23 cellular contexts compared by ENCODE assay signal in genomic region chr11:76706667-76707066, GRCh38. TPM values are rescaled to one million over a fixed set of nuclear protein-coding genes. Genes with fewer than 3 reads are reported as not detected.
DNase-seq lines count a peak whose midpoint lies in the region; ATAC-seq, FAIRE-seq and TF ChIP-seq lines count a peak whose summit lies in the region.
"Had no signal": no experiment of that assay in that cellular context is flagged by ENCODE, and none has a peak within 500 bp of the region (broad histone marks: within the 10 kb centered on the region; RNA-seq: fewer than 3 reads in every experiment).

No MANE protein-coding gene starts in this region.

- no peaks in the 10 kb centered on the region for H3K36me3 Mint-ChIP-seq in activated naive CD8-positive, alpha-beta T cell treated with anti-CD3 and anti-CD28 coated beads, Interleukin-2, amount 50 U/mL, for 24 hours (ENCODE audit: low read depth)
- H3K36me3 Mint-ChIP-seq: CD4-positive, CD25-positive, alpha-beta regulatory T cell had no signal

- TF ChIP-seq CTCF in mammary epithelial cell (conservative IDR thresholded peaks at IDR 0.05 in 1 of 2, IDR thresholded peaks at IDR 0.05 in 1 of 2; ENCODE audit: extremely low read depth in 1 of 2, insufficient read depth in 1 of 2, low read depth in 1 of 2, low read length in 2 of 2) (no peak), breast epithelium (IDR thresholded peaks at IDR 0.05) (no peak), RWPE2 (IDR thresholded peaks at IDR 0.05; ENCODE audit: poor library complexity, severe bottlenecking) (no peak), keratinocyte (optimal IDR thresholded peaks at IDR 0.05 in 1 of 3, IDR thresholded peaks at IDR 0.05 in 1 of 3, conservative IDR thresholded peaks at IDR 0.05 in 1 of 3; ENCODE audit: extremely low read depth in 1 of 3, insufficient read depth in 2 of 3, low read length in 3 of 3) (no peak)

- no peaks in the 10 kb centered on the region for H3K79me2 ChIP-seq in mammary epithelial cell (ENCODE audit: insufficient read depth, low read length)
- H3K79me2 ChIP-seq in keratinocyte (ENCODE audit: control insufficient read depth, insufficient read depth, low read length) = no peaks in the 10 kb centered on the region

- intact Hi-C loops in mammary epithelial cell (cut with micrococcal nuclease) = no loop called here
- intact Hi-C loops in breast epithelium (cut with DNase I; ENCODE audit: low total_unique reads) = no loop called here

- WGBS in mammary epithelial cell (ENCODE audit: low coverage, missing lambda C conversion rate) = 66% methylated on average over 5 of the region's 5 CpGs

- H3K4me2 ChIP-seq in mammary epithelial cell (ENCODE audit: insufficient read depth, low read depth, low read length) = no peak overlapping the region
- H3K4me2 ChIP-seq in keratinocyte (ENCODE audit: control insufficient read depth, extremely low read depth, insufficient read depth, low read depth, low read length) = no peak overlapping the region
- H3K4me2 ChIP-seq: BLaER1 had no signal

- no peaks in the 10 kb centered on the region for H3K36me3 ChIP-seq in mammary epithelial cell (ENCODE audit: insufficient read depth, low read length)
- H3K36me3 ChIP-seq in breast epithelium = no peaks in the 10 kb centered on the region
- H3K36me3 ChIP-seq in RWPE2 (ENCODE audit: low read depth) = no peaks in the 10 kb centered on the region
- no peaks in the 10 kb centered on the region for H3K36me3 ChIP-seq in keratinocyte (ENCODE audit: control insufficient read depth in 2 of 2, extremely low read depth in 1 of 2, insufficient read depth in 2 of 2, low read length in 2 of 2)
- H3K36me3 ChIP-seq: BLaER1, HAP-1, MG63, SJSA1 had no signal

- no peak for FAIRE-seq in keratinocyte (lab: Jason Lieb, UNC)
- FAIRE-seq: A204.1, D721Med, GM18507 had no signal

- DNase-seq in mammary epithelial cell (peak; percentile 17), breast epithelium (ENCODE audit: low spot score in 2 of 2) (no peak), RWPE2 (ENCODE audit: low spot score) (no peak), keratinocyte (ENCODE audit: low read depth, low spot score) (peak; percentile 5)
- no peak for DNase-seq in activated naive CD8-positive, alpha-beta T cell treated with anti-CD3 and anti-CD28 coated beads, Interleukin-2, amount 50 U/mL, for 24 hours
- no peak for DNase-seq in activated CD4-positive, alpha-beta T cell treated with anti-CD3 and anti-CD28 coated beads for 4 hours
- DNase-seq: CD4-positive, CD25-positive, alpha-beta regulatory T cell; HFFc6; KG1; MG63; NCI-H1417 treated with DMSO at 0.1 percent for 48 hours; NCI-H187; NCI-H748 treated with DMSO at 0.1 percent for 48 hours; NK-92 treated with Interleukin-12 subunit alpha and Interleukin-12 subunit beta, amount 100 ng/mL, for 24 hours; PC-3; Right ventricle myocardium superior had no signal

- BruUV-seq in mammary epithelial cell (replicated peaks; lab: Mats Ljungman, UMichigan) = no TSS peak

- H3K4me3 ChIP-seq in mammary epithelial cell (replicated peaks in 1 of 3; ENCODE audit: insufficient read depth in 1 of 3, low read depth in 2 of 3, low read length in 3 of 3) = no peak overlapping the region
- no peak overlapping the region for H3K4me3 ChIP-seq in breast epithelium
- H3K4me3 ChIP-seq in RWPE2 (ENCODE audit: severe bottlenecking) = no peak overlapping the region
- H3K4me3 ChIP-seq in keratinocyte (ENCODE audit: control insufficient read depth in 2 of 3, extremely low read depth in 1 of 3, insufficient read depth in 2 of 3, low read depth in 1 of 3, low read length in 3 of 3) = no peak overlapping the region
- H3K4me3 ChIP-seq: BLaER1, HAP-1, MG63, SJSA1 had no signal

- H3K4me1 ChIP-seq in mammary epithelial cell (ENCODE audit: insufficient read depth, low read length) (no peaks in the 10 kb centered on the region), breast epithelium (no peaks in the 10 kb centered on the region), RWPE2 (ENCODE audit: insufficient read depth, poor library complexity, severe bottlenecking) (no peaks in the 10 kb centered on the region), keratinocyte (ENCODE audit: control insufficient read depth, extremely low read depth, insufficient read depth, low read length) (peaks cover 4% of the 10 kb centered on the region)
- H3K4me1 ChIP-seq: BLaER1 had no signal

- no peak overlapping the region for H3K27ac ChIP-seq in mammary epithelial cell (ENCODE audit: insufficient read depth, low read depth, low read length)
- H3K27ac ChIP-seq in breast epithelium = no peak overlapping the region
- no peak overlapping the region for H3K27ac ChIP-seq in RWPE2 (ENCODE audit: poor library complexity, severe bottlenecking)
- no peak overlapping the region for H3K27ac ChIP-seq in keratinocyte (ENCODE audit: control insufficient read depth, insufficient read depth, low read length)
- H3K27ac ChIP-seq: BLaER1, SJSA1 had no signal

- CTCF ChIA-PET in mammary epithelial cell (lab: Charles Lee; ENCODE audit: low non-redundant PET) = interaction anchor here (0.8 kb wide), 1 partner anchor 16 kb away, joined by 4 read pairs; no protein-coding TSS in a partner anchor

- peaks cover 2% of the 10 kb centered on the region for H3K27me3 Mint-ChIP-seq in activated naive CD8-positive, alpha-beta T cell treated with anti-CD3 and anti-CD28 coated beads, Interleukin-2, amount 50 U/mL, for 24 hours

- H3K4me3 Mint-ChIP-seq in activated naive CD8-positive, alpha-beta T cell treated with anti-CD3 and anti-CD28 coated beads, Interleukin-2, amount 50 U/mL, for 24 hours = no peak overlapping the region
- H3K4me3 Mint-ChIP-seq: CD4-positive, CD25-positive, alpha-beta regulatory T cell; HFFc6 had no signal

- dilution Hi-C loops in mammary epithelial cell (cut with HindIII; ENCODE audit: low sequenced_read_pairs) (loop anchor here (5.0 kb wide), 1 partner anchor 79 kb away; no protein-coding TSS in a partner anchor), keratinocyte (cut with MboI; ENCODE audit: extremely low pct_ligation_motif_present, low sequenced_read_pairs) (no loop called here)

- H3K4me1 Mint-ChIP-seq in activated naive CD8-positive, alpha-beta T cell treated with anti-CD3 and anti-CD28 coated beads, Interleukin-2, amount 50 U/mL, for 24 hours = no peaks in the 10 kb centered on the region
- H3K4me1 Mint-ChIP-seq: CD4-positive, CD25-positive, alpha-beta regulatory T cell had no signal

- in situ Hi-C loops in mammary epithelial cell (cut with MboI; ENCODE audit: low sequenced_read_pairs in 2 of 2) = no loop called here

- no peak overlapping the region for H2AFZ ChIP-seq in mammary epithelial cell (ENCODE audit: low read depth, low read length)
- H2AFZ ChIP-seq in keratinocyte (ENCODE audit: control insufficient read depth, low read length) = no peak overlapping the region

- peak; percentile 42; the same call in 2 of the 3 replicates for ATAC-seq in RWPE2 (ENCODE audit: low read depth)
- ATAC-seq in activated naive CD8-positive, alpha-beta T cell treated with anti-CD3 and anti-CD28 coated beads, Interleukin-2, amount 50 U/mL, for 24 hours = no peak
- no peak for ATAC-seq in GM19463 (IDR thresholded peaks at IDR 0.05; ENCODE audit: unreplicated experiment)
- ATAC-seq: PC-3 had no signal

- H3K9me3 ChIP-seq in mammary epithelial cell (replicated peaks; ENCODE audit: insufficient read depth, low read length) (no peaks in the 10 kb centered on the region), breast epithelium (no peaks in the 10 kb centered on the region), RWPE2 (ENCODE audit: severe bottlenecking) (no peaks in the 10 kb centered on the region), keratinocyte (ENCODE audit: control insufficient read depth, low read depth, low read length) (no peaks in the 10 kb centered on the region)
- H3K9me3 ChIP-seq: BLaER1, HAP-1, MG63, SJSA1 had no signal

- H3K27ac Mint-ChIP-seq in activated naive CD8-positive, alpha-beta T cell treated with anti-CD3 and anti-CD28 coated beads, Interleukin-2, amount 50 U/mL, for 24 hours = no peak overlapping the region
- H3K27ac Mint-ChIP-seq: CD4-positive, CD25-positive, alpha-beta regulatory T cell; HFFc6 had no signal

- peaks cover 9% of the 10 kb centered on the region for H3K9me3 Mint-ChIP-seq in activated naive CD8-positive, alpha-beta T cell treated with anti-CD3 and anti-CD28 coated beads, Interleukin-2, amount 50 U/mL, for 24 hours

- H4K20me1 ChIP-seq in mammary epithelial cell (ENCODE audit: insufficient read depth, low read length) (no peaks in the 10 kb centered on the region), keratinocyte (ENCODE audit: control insufficient read depth, extremely low read depth, insufficient read depth, low read length) (no peaks in the 10 kb centered on the region)
- H4K20me1 ChIP-seq: BLaER1 had no signal

- H3K27me3 ChIP-seq in mammary epithelial cell (ENCODE audit: insufficient read depth, low read length) = no peaks in the 10 kb centered on the region
- H3K27me3 ChIP-seq in breast epithelium = no peaks in the 10 kb centered on the region
- H3K27me3 ChIP-seq in RWPE2 (ENCODE audit: insufficient read depth, poor library complexity, severe bottlenecking) = no peaks in the 10 kb centered on the region
- H3K27me3 ChIP-seq in keratinocyte (ENCODE audit: control insufficient read depth, extremely low read depth, insufficient read depth, low read length) = peaks cover 11% of the 10 kb centered on the region
- H3K27me3 ChIP-seq: BLaER1, MG63, SJSA1 had no signal

- H3K9me1 ChIP-seq in keratinocyte (ENCODE audit: control insufficient read depth, extremely low read depth, insufficient read depth, low read length) = no peaks in the 10 kb centered on the region

- no peak overlapping the region for H3K9ac ChIP-seq in mammary epithelial cell (ENCODE audit: insufficient read depth, low read length)
- H3K9ac ChIP-seq in keratinocyte (ENCODE audit: control insufficient read depth, extremely low read depth, insufficient read depth, low read length) = no peak overlapping the region
- H3K9ac ChIP-seq: BLaER1 had no signal

- TF ChIP-seq POLR2A in breast epithelium (IDR thresholded peaks at IDR 0.05) = no peak

RNA-seq across cellular contexts. Expression of gene LRRC32, which starts 36.1 kb away (rescaled TPM):
- under 1 TPM in 1 of 2 donors, not detected in 1; under 0.01 TPM for total RNA-seq in mammary epithelial cell
- not detected for polyA plus RNA-seq in mammary epithelial cell
- polyA minus RNA-seq in mammary epithelial cell = not detected
- 10 to 100 TPM in 2 of 3 donors, 1 to 10 TPM in 1; 7.5 to 56.0 (median 42.6) TPM for total RNA-seq in breast epithelium
- 0.05 to 0.17 TPM in 2 of 3 replicates, not detected in the other for polyA plus RNA-seq in keratinocyte
- not detected for polyA plus RNA-seq in keratinocyte (2011; ENCODE audit: low read depth)
- polyA plus RNA-seq in keratinocyte (2011; cell fraction: cytosol; rRNA removed) = 0.09 and 0.13 TPM in 2 replicates
- polyA plus RNA-seq in keratinocyte (2011; cell fraction: nucleus; rRNA removed) = 0.15 and 0.35 TPM in 2 replicates
- 0.09 TPM in 1 of 2 replicates, not detected in the other for polyA plus RNA-seq in keratinocyte (2012; ENCODE audit: low replicate concordance)
- not detected in 3 replicates for polyA minus RNA-seq in keratinocyte
- polyA minus RNA-seq in keratinocyte (2011; cell fraction: cytosol; rRNA and poly(A)+ RNA removed) = 0.77 TPM
- polyA minus RNA-seq in keratinocyte (2011; cell fraction: nucleus; rRNA and poly(A)+ RNA removed) = 0.11 TPM in 1 of 2 replicates, not detected in the other
- total RNA-seq: PC-3 had no signal

Comparison
In these comparisons a context has a peak if more than half of its experiments do, and no peak if none do; other contexts are left out.
1. DNase-seq: peak in mammary epithelial cell (single experiment) and keratinocyte (single experiment); none in breast epithelium (0 of 2), RWPE2 (single experiment), activated naive CD8-positive, alpha-beta T cell treated with anti-CD3 and anti-CD28 coated beads, Interleukin-2, amount 50 U/mL, for 24 hours (single experiment) and activated CD4-positive, alpha-beta T cell treated with anti-CD3 and anti-CD28 coated beads for 4 hours (0 of 2).
2. RNA of gene LRRC32, which starts 36.1 kb away (total RNA-seq): 7.5 to 56.0 TPM in breast epithelium; under 0.01 TPM in mammary epithelial cell; every median in the first group is over 4 times any median in the second.